12 cellular contexts compared by ENCODE assay signal in the genomic region with DNA sequence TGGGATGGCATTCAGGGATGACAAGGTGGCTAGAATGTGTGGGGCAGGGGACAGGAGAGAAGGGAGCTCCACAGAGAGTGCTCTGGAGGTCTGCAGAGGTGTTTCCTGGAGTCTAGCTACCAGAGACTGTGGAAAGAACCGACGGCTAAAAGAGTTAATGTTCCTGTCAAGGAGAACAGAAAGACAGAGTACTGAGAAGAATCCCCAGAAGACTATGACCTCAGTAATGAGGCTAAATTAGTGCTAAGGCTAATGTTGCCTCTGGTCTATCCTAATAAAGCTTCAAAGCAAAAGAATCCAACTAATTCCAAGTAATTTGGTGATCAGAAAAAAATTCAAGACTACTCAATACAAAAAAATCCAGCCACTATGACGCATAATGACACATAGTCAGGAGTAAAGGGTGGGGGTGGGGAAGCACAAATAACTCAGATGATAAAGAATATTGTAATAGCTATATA. TPM values are rescaled to one million over a fixed set of nuclear protein-coding genes. Genes with fewer than 3 reads are reported as not detected.
DNase-seq lines count a peak whose midpoint lies in the region; FAIRE-seq and TF ChIP-seq lines count a peak whose summit lies in the region.
"Had no signal": no experiment of that assay in that cellular context is flagged by ENCODE, and none has a peak within 500 bp of the region (broad histone marks: within the 10 kb centered on the region; RNA-seq: fewer than 3 reads in every experiment).

No MANE protein-coding gene starts in this region.

- no peak overlapping the region for H3K9ac ChIP-seq in neural progenitor cell

- WGBS in esophagus, 2 donors: 68 to 74% methylated on average over 3 of the region's 3 CpGs

- peaks cover 100% of the 10 kb centered on the region for H3K79me2 ChIP-seq in neural progenitor cell (ENCODE audit: low read depth)

- TF ChIP-seq CTCF in AG09319 (IDR thresholded peaks at IDR 0.05; ENCODE audit: low read depth, low read length): no peak
- TF ChIP-seq CTCF in neural progenitor cell (IDR thresholded peaks at IDR 0.05): no peak

- no peaks in the 10 kb centered on the region for H3K36me3 ChIP-seq in esophagus (ENCODE audit: control insufficient read depth in 2 of 2, insufficient read depth in 2 of 2, low read length in 1 of 2)
- H3K36me3 ChIP-seq in neural progenitor cell: no peaks in the 10 kb centered on the region

- H3K4me2 ChIP-seq in neural progenitor cell: no peak overlapping the region

- H3F3A ChIP-seq in neural progenitor cell (ENCODE audit: low read depth): no peaks in the 10 kb centered on the region

- H3K9me3 ChIP-seq in esophagus (ENCODE audit: control insufficient read depth in 2 of 2, insufficient read depth in 1 of 2, low read depth in 1 of 2, low read length in 1 of 2): no peaks in the 10 kb centered on the region
- H3K9me3 ChIP-seq in neural progenitor cell (ENCODE audit: low read depth): no peaks in the 10 kb centered on the region

- H3K36me3 Mint-ChIP-seq in neural progenitor cell: peaks cover 33% of the 10 kb centered on the region
- no peaks in the 10 kb centered on the region for H3K36me3 Mint-ChIP-seq in activated T-cell treated with anti-CD3 and anti-CD28 coated beads, Interleukin-2, amount 50 U/mL, for 24 hours (ENCODE audit: low read depth)
- H3K36me3 Mint-ChIP-seq in activated T-helper 2 cell treated with anti-CD3 and anti-CD28 coated beads, Interferon-gamma antibody, Interleukin-2, Interleukin-4, amounts not matched to agents 10 μg/mL and 5 μg/mL and 100 μg/mL, durations not matched to agents 14 hours and 24 hours and 36 hours (ENCODE audit: low read depth): no peaks in the 10 kb centered on the region
- H3K36me3 Mint-ChIP-seq: activated naive CD8-positive, alpha-beta T cell treated with anti-CD3 and anti-CD28 coated beads, Interleukin-2, amount 10 ng/mL, durations not matched to agents 7 days and 5 days had no signal

- DNase-seq in AG09319 (ENCODE audit: extremely low read depth, low read depth): peak; percentile 43
- peak; percentile 72 for DNase-seq in RCC 7860 (ENCODE audit: low spot score)
- DNase-seq in neural progenitor cell (ENCODE audit: low spot score): no peak
- DNase-seq in activated T-cell treated with anti-CD3 and anti-CD28 coated beads, Interleukin-2, amount 50 U/mL, for 24 hours: no peak
- DNase-seq in activated T-helper 2 cell treated with anti-CD3 and anti-CD28 coated beads, Interferon-gamma antibody, Interleukin-2, Interleukin-4, amounts not matched to agents 10 μg/mL and 5 μg/mL and 100 μg/mL, durations not matched to agents 14 hours and 24 hours and 36 hours (ENCODE audit: low spot score): no peak
- no peak for DNase-seq in AML-193 (lab: John Stamatoyannopoulos, UW)
- no peak for DNase-seq in GM12891 (ENCODE audit: insufficient read length, low spot score)
- DNase-seq: activated naive CD8-positive, alpha-beta T cell treated with anti-CD3 and anti-CD28 coated beads, Interleukin-2, amount 10 ng/mL, durations not matched to agents 7 days and 5 days; CD4-positive, alpha-beta memory T cell; NCI-H526 treated with DMSO at 0.1 percent for 48 hours had no signal

- H3K9me3 Mint-ChIP-seq in neural progenitor cell: no peaks in the 10 kb centered on the region
- H3K9me3 Mint-ChIP-seq in activated T-cell treated with anti-CD3 and anti-CD28 coated beads, Interleukin-2, amount 50 U/mL, for 24 hours: no peaks in the 10 kb centered on the region
- no peaks in the 10 kb centered on the region for H3K9me3 Mint-ChIP-seq in activated T-helper 2 cell treated with anti-CD3 and anti-CD28 coated beads, Interferon-gamma antibody, Interleukin-2, Interleukin-4, amounts not matched to agents 10 μg/mL and 5 μg/mL and 100 μg/mL, durations not matched to agents 14 hours and 24 hours and 36 hours
- H3K9me3 Mint-ChIP-seq: activated naive CD8-positive, alpha-beta T cell treated with anti-CD3 and anti-CD28 coated beads, Interleukin-2, amount 10 ng/mL, durations not matched to agents 7 days and 5 days; CD4-positive, alpha-beta memory T cell had no signal

- H3K27ac Mint-ChIP-seq in neural progenitor cell: no peak overlapping the region
- H3K27ac Mint-ChIP-seq in activated T-cell treated with anti-CD3 and anti-CD28 coated beads, Interleukin-2, amount 50 U/mL, for 24 hours: no peak overlapping the region
- H3K27ac Mint-ChIP-seq in activated T-helper 2 cell treated with anti-CD3 and anti-CD28 coated beads, Interferon-gamma antibody, Interleukin-2, Interleukin-4, amounts not matched to agents 10 μg/mL and 5 μg/mL and 100 μg/mL, durations not matched to agents 14 hours and 24 hours and 36 hours: no peak overlapping the region
- H3K27ac Mint-ChIP-seq: activated naive CD8-positive, alpha-beta T cell treated with anti-CD3 and anti-CD28 coated beads, Interleukin-2, amount 10 ng/mL, durations not matched to agents 7 days and 5 days; CD4-positive, alpha-beta memory T cell had no signal

- no peak for TF ChIP-seq POLR2A in GM12891 (IDR thresholded peaks at IDR 0.05; ENCODE audit: low read depth, low read length)

- H2AFZ ChIP-seq in neural progenitor cell (replicated peaks): no peak overlapping the region

- H3K4me3 ChIP-seq in esophagus (ENCODE audit: low read depth in 1 of 2, low read length in 2 of 2) (no peak overlapping the region), neural progenitor cell (no peak overlapping the region)

- H3K27me3 Mint-ChIP-seq in neural progenitor cell (ENCODE audit: insufficient read depth, low read depth): no peaks in the 10 kb centered on the region
- no peaks in the 10 kb centered on the region for H3K27me3 Mint-ChIP-seq in activated T-cell treated with anti-CD3 and anti-CD28 coated beads, Interleukin-2, amount 50 U/mL, for 24 hours
- peaks cover 36% of the 10 kb centered on the region for H3K27me3 Mint-ChIP-seq in activated T-helper 2 cell treated with anti-CD3 and anti-CD28 coated beads, Interferon-gamma antibody, Interleukin-2, Interleukin-4, amounts not matched to agents 10 μg/mL and 5 μg/mL and 100 μg/mL, durations not matched to agents 14 hours and 24 hours and 36 hours (ENCODE audit: low read depth)
- H3K27me3 Mint-ChIP-seq: activated naive CD8-positive, alpha-beta T cell treated with anti-CD3 and anti-CD28 coated beads, Interleukin-2, amount 10 ng/mL, durations not matched to agents 7 days and 5 days had no signal

- H3K4me1 ChIP-seq in esophagus (ENCODE audit: control insufficient read depth in 2 of 2, insufficient read depth in 2 of 2, low read length in 1 of 2) (no peaks in the 10 kb centered on the region), neural progenitor cell (no peaks in the 10 kb centered on the region)

- FAIRE-seq in RCC 7860 (lab: Jason Lieb, UNC) (peak; percentile 78), GM12891 (lab: Jason Lieb, UNC) (no peak)
- FAIRE-seq: GM18507 had no signal

- no peak overlapping the region for H3K4me3 Mint-ChIP-seq in neural progenitor cell
- H3K4me3 Mint-ChIP-seq in activated T-cell treated with anti-CD3 and anti-CD28 coated beads, Interleukin-2, amount 50 U/mL, for 24 hours: no peak overlapping the region
- H3K4me3 Mint-ChIP-seq in activated T-helper 2 cell treated with anti-CD3 and anti-CD28 coated beads, Interferon-gamma antibody, Interleukin-2, Interleukin-4, amounts not matched to agents 10 μg/mL and 5 μg/mL and 100 μg/mL, durations not matched to agents 14 hours and 24 hours and 36 hours (ENCODE audit: low read depth): no peak overlapping the region
- H3K4me3 Mint-ChIP-seq: activated naive CD8-positive, alpha-beta T cell treated with anti-CD3 and anti-CD28 coated beads, Interleukin-2, amount 10 ng/mL, durations not matched to agents 7 days and 5 days had no signal

- H3K27me3 ChIP-seq in esophagus (ENCODE audit: control insufficient read depth in 1 of 2, insufficient read depth in 2 of 2, low read length in 2 of 2) (no peaks in the 10 kb centered on the region), neural progenitor cell (no peaks in the 10 kb centered on the region)

- no peaks in the 10 kb centered on the region for H3K4me1 Mint-ChIP-seq in neural progenitor cell
- H3K4me1 Mint-ChIP-seq in activated T-cell treated with anti-CD3 and anti-CD28 coated beads, Interleukin-2, amount 50 U/mL, for 24 hours (ENCODE audit: low read depth): no peaks in the 10 kb centered on the region
- peaks cover 3% of the 10 kb centered on the region for H3K4me1 Mint-ChIP-seq in activated T-helper 2 cell treated with anti-CD3 and anti-CD28 coated beads, Interferon-gamma antibody, Interleukin-2, Interleukin-4, amounts not matched to agents 10 μg/mL and 5 μg/mL and 100 μg/mL, durations not matched to agents 14 hours and 24 hours and 36 hours (ENCODE audit: low read depth)

- intact Hi-C loops in activated T-helper 2 cell treated with anti-CD3 and anti-CD28 coated beads, Interferon-gamma antibody, Interleukin-2, Interleukin-4, amounts not matched to agents 10 μg/mL and 5 μg/mL and 100 μg/mL, durations not matched to agents 14 hours and 24 hours and 36 hours (cut with micrococcal nuclease): no loop called here

- H3K27ac ChIP-seq in esophagus (ENCODE audit: low read depth in 2 of 2, low read length in 1 of 2) (peak overlapping the region; percentile 14 to 49), neural progenitor cell (peak overlapping the region; percentile 12)

- H4K20me1 ChIP-seq in neural progenitor cell (ENCODE audit: low read depth): no peaks in the 10 kb centered on the region

TF ChIP-seq in GM12891, 5 proteins besides CTCF, POLR2A, EP300 and RAD21:
- no peak for TF ChIP-seq SPI1 (IDR thresholded peaks at IDR 0.05; ENCODE audit: low read depth, low read length)
- TF ChIP-seq POU2F2 (IDR thresholded peaks at IDR 0.05; ENCODE audit: low read depth, low read length): no peak
- TF ChIP-seq PAX5 (IDR thresholded peaks at IDR 0.05; ENCODE audit: insufficient read depth, low read length, severe bottlenecking): no peak
- TF ChIP-seq TAF1 (IDR thresholded peaks at IDR 0.05; ENCODE audit: low read depth, low read length): no peak
- no peak for TF ChIP-seq POLR2AphosphoS5 (IDR thresholded peaks at IDR 0.05; ENCODE audit: low read depth, low read length)

RNA-seq across cellular contexts. Expression of a gene that starts 44.7 kb away (rescaled TPM):
- polyA plus RNA-seq in esophagus: 10 to 100 TPM in 1 of 2 donors, 1 to 10 TPM in 1; 6.5 to 21.5 TPM
- 114 and 166 TPM in 2 replicates for total RNA-seq in neural progenitor cell (ENCODE audit: low replicate concordance)
- 0.99 and 1.7 TPM in 2 replicates for total RNA-seq in activated T-helper 2 cell treated with anti-CD3 and anti-CD28 coated beads, Interferon-gamma antibody, Interleukin-2, Interleukin-4, amounts not matched to agents 10 μg/mL and 5 μg/mL and 100 μg/mL, durations not matched to agents 14 hours and 24 hours and 36 hours
- 5.4 TPM for polyA plus RNA-seq in GM12891 (2012; ENCODE audit: low read depth, missing spikeins)
- polyA plus RNA-seq: CD4-positive, alpha-beta memory T cell had no signal

Comparison
In these comparisons a context has a peak if more than half of its experiments do, and no peak if none do; other contexts are left out.
1. DNase-seq: peak in AG09319 (single experiment) and RCC 7860 (single experiment); none in neural progenitor cell (single experiment), activated T-cell treated with anti-CD3 and anti-CD28 coated beads, Interleukin-2, amount 50 U/mL, for 24 hours (single experiment), activated T-helper 2 cell treated with anti-CD3 and anti-CD28 coated beads, Interferon-gamma antibody, Interleukin-2, Interleukin-4, amounts not matched to agents 10 μg/mL and 5 μg/mL and 100 μg/mL, durations not matched to agents 14 hours and 24 hours and 36 hours (single experiment), AML-193 (0 of 2) and GM12891 (single experiment).
2. RNA of a gene that starts 44.7 kb away (total RNA-seq): 114 to 166 TPM in neural progenitor cell; 0.99 to 1.7 TPM in activated T-helper 2 cell treated with anti-CD3 and anti-CD28 coated beads, Interferon-gamma antibody, Interleukin-2, Interleukin-4, amounts not matched to agents 10 μg/mL and 5 μg/mL and 100 μg/mL, durations not matched to agents 14 hours and 24 hours and 36 hours; every median in the first group is over 10 times any median in the second.